28 cellular contexts compared by ENCODE assay signal in genomic region chr12:38995249-38995648, GRCh38.
"Had no signal": no experiment of that assay in that cellular context is flagged by ENCODE, and none has a peak within 500 bp of the region (broad histone marks: within the 10 kb centered on the region; RNA-seq: fewer than 3 reads in every experiment).

No MANE protein-coding gene starts in this region.

- H3K27me3 ChIP-seq: adrenal gland, ascending aorta, breast epithelium, cardiac muscle cell, colonic mucosa, esophagus squamous epithelium, gastroesophageal sphincter had no signal

- ATAC-seq: activated CD4-positive, CD25-positive, alpha-beta regulatory T cell treated with anti-CD3 and anti-CD28 coated beads, Interleukin-2, amount 50 U/mL, for 24 hours; activated CD8-positive, alpha-beta T cell treated with anti-CD3 and anti-CD28 coated beads for 36 hours; activated naive CD8-positive, alpha-beta T cell treated with anti-CD3 and anti-CD28 coated beads, Interleukin-2, amount 50 U/mL, for 24 hours; activated T-cell treated with anti-CD3 and anti-CD28 coated beads, Interleukin-2, amount 50 U/mL, for 4 hours; gastroesophageal sphincter; T-cell had no signal

- H3K9me3 ChIP-seq: adrenal gland, ascending aorta, colonic mucosa, esophagus squamous epithelium had no signal

- H3K4me3 ChIP-seq: adrenal gland, ascending aorta, breast epithelium, cardiac muscle cell, colonic mucosa, esophagus squamous epithelium, gastroesophageal sphincter had no signal

- H3K27ac ChIP-seq: adrenal gland, ascending aorta, breast epithelium, cardiac muscle cell, colonic mucosa, epithelial cell of prostate, esophagus squamous epithelium, gastroesophageal sphincter, WERI-Rb-1 had no signal

- H3K36me3 ChIP-seq: adrenal gland, ascending aorta, breast epithelium, cardiac muscle cell, colonic mucosa, esophagus squamous epithelium, gastroesophageal sphincter, WERI-Rb-1 had no signal

- H3K4me1 ChIP-seq: adrenal gland, ascending aorta, breast epithelium, colonic mucosa, esophagus squamous epithelium, gastroesophageal sphincter had no signal

- DNase-seq: activated B cell treated with CpG ODN at 0.5 μM for 24 hours; activated CD4-positive, alpha-beta T cell treated with anti-CD3 and anti-CD28 coated beads for 48 hours; activated CD4-positive, alpha-beta T cell treated with anti-CD3 and anti-CD28 coated beads, Interleukin-2, amount 50 U/mL, for 1 hour; activated CD4-positive, alpha-beta T cell treated with anti-CD3 and anti-CD28 coated beads, Interleukin-2, amount 50 U/mL, for 48 hours; activated CD8-positive, alpha-beta memory T cell treated with anti-CD3 and anti-CD28 coated beads for 24 hours; activated CD8-positive, alpha-beta T cell treated with anti-CD3 and anti-CD28 coated beads for 36 hours; activated effector memory CD4-positive, alpha-beta T cell treated with anti-CD3 and anti-CD28 coated beads, Interleukin-2, amount 50 U/mL, for 16 hours; activated naive CD4-positive, alpha-beta T cell treated with anti-CD3 and anti-CD28 coated beads for 36 hours; activated naive CD8-positive, alpha-beta T cell treated with anti-CD3 and anti-CD28 coated beads for 36 hours; activated naive CD8-positive, alpha-beta T cell treated with anti-CD3 and anti-CD28 coated beads, Interleukin-2, amount 50 U/mL, for 24 hours; activated T-cell treated with anti-CD3 and anti-CD28 coated beads, Interleukin-2, amount 50 U/mL, for 4 hours; adrenal gland; amygdala; central memory CD4-positive, alpha-beta T cell; cerebellar nuclear complex; colonic mucosa; effector CD8-positive, alpha-beta T cell; esophagus squamous epithelium; foreskin melanocyte; T-cell; T-helper 9 cell; WERI-Rb-1 had no signal
